In the genomic region with DNA sequence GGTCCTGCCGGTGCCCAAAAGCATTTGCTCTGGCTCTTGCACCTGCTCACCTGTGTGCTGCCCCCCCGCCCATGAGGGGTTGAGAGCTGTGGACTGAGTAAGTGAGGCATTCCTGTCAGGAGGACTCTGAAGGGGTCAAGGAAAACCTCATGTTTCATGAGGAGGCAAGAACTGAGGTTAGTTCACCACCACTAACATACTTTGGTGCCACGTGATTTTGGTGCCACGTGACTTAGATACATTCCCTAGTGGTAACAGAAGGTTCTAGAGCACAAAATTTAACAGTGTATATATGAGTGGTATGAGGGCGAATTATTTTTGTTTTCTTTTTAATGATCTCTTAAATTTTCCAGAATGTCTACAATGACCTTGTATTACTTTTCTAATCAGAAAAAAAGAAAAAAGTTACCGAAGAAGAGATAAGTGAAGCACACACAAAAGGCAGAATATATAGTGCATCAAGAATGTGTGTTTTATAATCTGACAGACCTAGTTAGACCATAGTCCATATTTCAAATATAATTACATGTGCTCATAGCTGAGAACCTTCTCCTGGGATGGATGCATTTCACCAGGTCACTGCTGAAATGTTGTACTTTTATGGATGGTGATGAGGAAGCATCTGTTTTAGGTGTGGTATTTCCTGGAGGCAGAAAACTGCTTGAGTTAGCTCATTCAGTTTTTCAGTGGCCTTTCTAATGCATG, we compare ENCODE assay signal across 20 cellular contexts. TPM values are rescaled to one million over a fixed set of nuclear protein-coding genes. Genes with fewer than 3 reads are reported as not detected.
DNase-seq lines count a peak whose midpoint lies in the region; ATAC-seq and TF ChIP-seq lines count a peak whose summit lies in the region.
"Had no signal": no experiment of that assay in that cellular context is flagged by ENCODE, and none has a peak within 500 bp of the region (broad histone marks: within the 10 kb centered on the region; RNA-seq: fewer than 3 reads in every experiment).

No MANE protein-coding gene starts in this region.

- H3K4me3 ChIP-seq in esophagus squamous epithelium = no peak overlapping the region
- H3K4me3 ChIP-seq: adrenal gland, lung, neural progenitor cell, tibial artery had no signal

- no peak for ATAC-seq in naive thymus-derived CD8-positive, alpha-beta T cell
- ATAC-seq: Panc1, WTC11 had no signal

- no peak for TF ChIP-seq POLR2A in esophagus squamous epithelium (IDR thresholded peaks at IDR 0.05)

- no peak for DNase-seq in activated CD4-positive, alpha-beta T cell treated with anti-CD3 and anti-CD28 coated beads, Interleukin-2, amount 10 ng/mL, durations not matched to agents 24 days and 14 days
- no peak for DNase-seq in activated CD4-positive, alpha-beta T cell treated with anti-CD3 and anti-CD28 coated beads, Interleukin-2, amount 50 U/mL, for 48 hours
- DNase-seq in HFFc6 = no peak
- DNase-seq in activated T-helper 1 cell treated with anti-CD3 and anti-CD28 coated beads, Interleukin-12 subunit alpha, Interleukin-12 subunit beta, Interleukin-2, Interleukin-4 antibody, amounts not matched to agents 30 ng/mL and 10 ng/mL and 1 ng/mL, durations not matched to agents 14 hours and 24 hours and 36 hours (ENCODE audit: low spot score) = no peak
- DNase-seq in naive thymus-derived CD8-positive, alpha-beta T cell = no peak
- DNase-seq in esophagus squamous epithelium (lab: John Stamatoyannopoulos, UW) = no peak
- no peak for DNase-seq in HCEC 1CT
- no peak for DNase-seq in DMS153 treated with DMSO at 0.1 percent for 48 hours (lab: John Stamatoyannopoulos, UW; ENCODE audit: unreplicated experiment)
- DNase-seq: 8988T, activated T-cell treated with anti-CD3 and anti-CD28 coated beads for 4 hours, adrenal gland, NCI-H187 treated with DMSO at 0.1 percent for 48 hours, NCI-H524 treated with DMSO at 0.1 percent for 48 hours, tibial artery had no signal

- H3K4me3 Mint-ChIP-seq in activated CD4-positive, alpha-beta T cell treated with anti-CD3 and anti-CD28 coated beads, Interleukin-2, amount 10 ng/mL, durations not matched to agents 24 days and 14 days = no peak overlapping the region
- no peak overlapping the region for H3K4me3 Mint-ChIP-seq in HFFc6
- H3K4me3 Mint-ChIP-seq in activated T-helper 1 cell treated with anti-CD3 and anti-CD28 coated beads, Interleukin-12 subunit alpha, Interleukin-12 subunit beta, Interleukin-2, Interleukin-4 antibody, amounts not matched to agents 30 ng/mL and 10 ng/mL and 1 ng/mL, durations not matched to agents 14 hours and 24 hours and 36 hours = peak overlapping the region; percentile 43
- peak overlapping the region in 4 of 10 donors; percentile 4 to 35 (median 12) for H3K4me3 Mint-ChIP-seq in naive thymus-derived CD8-positive, alpha-beta T cell
- H3K4me3 Mint-ChIP-seq: neural progenitor cell, WTC11 had no signal

- no peaks in the 10 kb centered on the region for H3K9me3 ChIP-seq in esophagus squamous epithelium
- H3K9me3 ChIP-seq: adrenal gland, tibial artery had no signal

- peaks cover 5% of the 10 kb centered on the region for H3K36me3 Mint-ChIP-seq in activated CD4-positive, alpha-beta T cell treated with anti-CD3 and anti-CD28 coated beads, Interleukin-2, amount 10 ng/mL, durations not matched to agents 24 days and 14 days (ENCODE audit: low read depth)
- no peaks in the 10 kb centered on the region for H3K36me3 Mint-ChIP-seq in HFFc6 (ENCODE audit: low read depth)
- H3K36me3 Mint-ChIP-seq in activated T-helper 1 cell treated with anti-CD3 and anti-CD28 coated beads, Interleukin-12 subunit alpha, Interleukin-12 subunit beta, Interleukin-2, Interleukin-4 antibody, amounts not matched to agents 30 ng/mL and 10 ng/mL and 1 ng/mL, durations not matched to agents 14 hours and 24 hours and 36 hours (ENCODE audit: low read depth) = peaks cover 12% of the 10 kb centered on the region
- H3K36me3 Mint-ChIP-seq in naive thymus-derived CD8-positive, alpha-beta T cell = no peaks in the 10 kb centered on the region
- H3K36me3 Mint-ChIP-seq: neural progenitor cell, WTC11 had no signal

- POLR2A ChIA-PET in naive thymus-derived CD8-positive, alpha-beta T cell (lab: Charles Lee) = no interaction called here

- peaks cover 6 to 39% (median 10%) of the 10 kb centered on the region in 3 donors for H3K4me1 ChIP-seq in esophagus squamous epithelium

- H3K36me3 ChIP-seq in esophagus squamous epithelium = no peaks in the 10 kb centered on the region
- H3K36me3 ChIP-seq: adrenal gland, neural progenitor cell, tibial artery had no signal

- no peak for TF ChIP-seq CTCF in HFFc6 (IDR thresholded peaks at IDR 0.05)
- no peak for TF ChIP-seq CTCF in esophagus squamous epithelium (IDR thresholded peaks at IDR 0.05)

- WGBS in esophagus squamous epithelium, 2 donors = 94 to 97% methylated on average over 4 to 5 of the region's 6 CpGs

- peaks cover 63% of the 10 kb centered on the region for H3K4me1 Mint-ChIP-seq in activated CD4-positive, alpha-beta T cell treated with anti-CD3 and anti-CD28 coated beads, Interleukin-2, amount 10 ng/mL, durations not matched to agents 24 days and 14 days
- peaks cover 73% of the 10 kb centered on the region for H3K4me1 Mint-ChIP-seq in HFFc6 (ENCODE audit: low read depth)
- peaks cover 87% of the 10 kb centered on the region for H3K4me1 Mint-ChIP-seq in activated T-helper 1 cell treated with anti-CD3 and anti-CD28 coated beads, Interleukin-12 subunit alpha, Interleukin-12 subunit beta, Interleukin-2, Interleukin-4 antibody, amounts not matched to agents 30 ng/mL and 10 ng/mL and 1 ng/mL, durations not matched to agents 14 hours and 24 hours and 36 hours (ENCODE audit: low read depth)
- H3K4me1 Mint-ChIP-seq in naive thymus-derived CD8-positive, alpha-beta T cell = peaks cover 14 to 70% (median 49%) of the 10 kb centered on the region in 4 donors
- H3K4me1 Mint-ChIP-seq: neural progenitor cell had no signal

- H3K27ac ChIP-seq in esophagus squamous epithelium = peak overlapping the region in 1 of 4 donors; percentile 61
- H3K27ac ChIP-seq: adrenal gland, neural progenitor cell, tibial artery had no signal

- peak overlapping the region; percentile 76 for H3K27ac Mint-ChIP-seq in activated CD4-positive, alpha-beta T cell treated with anti-CD3 and anti-CD28 coated beads, Interleukin-2, amount 10 ng/mL, durations not matched to agents 24 days and 14 days
- H3K27ac Mint-ChIP-seq in HFFc6 = peak overlapping the region; percentile 86
- peak overlapping the region; percentile 50 for H3K27ac Mint-ChIP-seq in activated T-helper 1 cell treated with anti-CD3 and anti-CD28 coated beads, Interleukin-12 subunit alpha, Interleukin-12 subunit beta, Interleukin-2, Interleukin-4 antibody, amounts not matched to agents 30 ng/mL and 10 ng/mL and 1 ng/mL, durations not matched to agents 14 hours and 24 hours and 36 hours
- H3K27ac Mint-ChIP-seq in naive thymus-derived CD8-positive, alpha-beta T cell = peak overlapping the region in 8 of 10 donors; percentile 45 to 85 (median 62)
- H3K27ac Mint-ChIP-seq: neural progenitor cell, WTC11 had no signal

- intact Hi-C loops in activated CD4-positive, alpha-beta T cell treated with anti-CD3 and anti-CD28 coated beads, Interleukin-2, amount 10 ng/mL, durations not matched to agents 24 days and 14 days (cut with micrococcal nuclease) = loop anchor here (1.0 to 5.0 kb wide), 5 partner anchors 76 to 436 kb away; no protein-coding TSS in a partner anchor
- intact Hi-C loops in activated T-helper 1 cell treated with anti-CD3 and anti-CD28 coated beads, Interleukin-12 subunit alpha, Interleukin-12 subunit beta, Interleukin-2, Interleukin-4 antibody, amounts not matched to agents 30 ng/mL and 10 ng/mL and 1 ng/mL, durations not matched to agents 14 hours and 24 hours and 36 hours (cut with micrococcal nuclease) = loop anchor here (1.0 to 2.0 kb wide), 7 partner anchors 74 to 672 kb away; partner anchors contain the start of genes RNF145, TTC1 and UBLCP1
- intact Hi-C loops in esophagus squamous epithelium (cut with DNase I) = no loop called here

- H3K27me3 ChIP-seq in esophagus squamous epithelium = no peaks in the 10 kb centered on the region
- H3K27me3 ChIP-seq: adrenal gland, neural progenitor cell had no signal

- H3K27me3 Mint-ChIP-seq in activated CD4-positive, alpha-beta T cell treated with anti-CD3 and anti-CD28 coated beads, Interleukin-2, amount 10 ng/mL, durations not matched to agents 24 days and 14 days = peaks cover 4% of the 10 kb centered on the region
- no peaks in the 10 kb centered on the region for H3K27me3 Mint-ChIP-seq in HFFc6 (ENCODE audit: insufficient read depth)
- no peaks in the 10 kb centered on the region for H3K27me3 Mint-ChIP-seq in activated T-helper 1 cell treated with anti-CD3 and anti-CD28 coated beads, Interleukin-12 subunit alpha, Interleukin-12 subunit beta, Interleukin-2, Interleukin-4 antibody, amounts not matched to agents 30 ng/mL and 10 ng/mL and 1 ng/mL, durations not matched to agents 14 hours and 24 hours and 36 hours (ENCODE audit: insufficient read depth)
- no peaks in the 10 kb centered on the region for H3K27me3 Mint-ChIP-seq in naive thymus-derived CD8-positive, alpha-beta T cell

- peaks cover 4% of the 10 kb centered on the region for H3K9me3 Mint-ChIP-seq in activated CD4-positive, alpha-beta T cell treated with anti-CD3 and anti-CD28 coated beads, Interleukin-2, amount 10 ng/mL, durations not matched to agents 24 days and 14 days
- no peaks in the 10 kb centered on the region for H3K9me3 Mint-ChIP-seq in HFFc6
- peaks cover 11% of the 10 kb centered on the region for H3K9me3 Mint-ChIP-seq in activated T-helper 1 cell treated with anti-CD3 and anti-CD28 coated beads, Interleukin-12 subunit alpha, Interleukin-12 subunit beta, Interleukin-2, Interleukin-4 antibody, amounts not matched to agents 30 ng/mL and 10 ng/mL and 1 ng/mL, durations not matched to agents 14 hours and 24 hours and 36 hours
- H3K9me3 Mint-ChIP-seq in naive thymus-derived CD8-positive, alpha-beta T cell = peaks cover 0 to 3% (median 0%) of the 10 kb centered on the region in 9 donors
- H3K9me3 Mint-ChIP-seq: neural progenitor cell, WTC11 had no signal

RNA-seq across cellular contexts. Expression of gene IL12B, which starts 6.5 kb away (rescaled TPM):
- not detected in 2 replicates for total RNA-seq in activated CD4-positive, alpha-beta T cell treated with anti-CD3 and anti-CD28 coated beads, Interleukin-2, amount 10 ng/mL, durations not matched to agents 24 days and 14 days
- not detected for total RNA-seq in HFFc6 (2021; fragmentation: NEBNext Ultra II Directional; extraction: Animal tissue kit (Norgen Biotek cat#: 25700))
- not detected in 2 replicates for total RNA-seq in activated T-helper 1 cell treated with anti-CD3 and anti-CD28 coated beads, Interleukin-12 subunit alpha, Interleukin-12 subunit beta, Interleukin-2, Interleukin-4 antibody, amounts not matched to agents 30 ng/mL and 10 ng/mL and 1 ng/mL, durations not matched to agents 14 hours and 24 hours and 36 hours
- total RNA-seq in naive thymus-derived CD8-positive, alpha-beta T cell = not detected
- polyA plus RNA-seq in naive thymus-derived CD8-positive, alpha-beta T cell = not detected
- total RNA-seq in esophagus squamous epithelium = not detected
- total RNA-seq: adrenal gland, endothelial cell of umbilical vein, right cardiac atrium, WTC11 had no signal
- polyA plus RNA-seq: adrenal gland, endothelial cell of umbilical vein, right cardiac atrium had no signal
